Comparison of ENCODE assay signal across 22 cellular contexts in genomic region chr2:223104336-223104735, GRCh38. TPM values are rescaled to one million over a fixed set of nuclear protein-coding genes. Genes with fewer than 3 reads are reported as not detected.
"Had no signal": no experiment of that assay in that cellular context is flagged by ENCODE, and none has a peak within 500 bp of the region (broad histone marks: within the 10 kb centered on the region; RNA-seq: fewer than 3 reads in every experiment).

No MANE protein-coding gene starts in this region.

- H3K4me1 ChIP-seq: gastrocnemius medialis, neural progenitor cell had no signal

- ATAC-seq: gastrocnemius medialis; naive thymus-derived CD8-positive, alpha-beta T cell had no signal

- H3K27me3 ChIP-seq: esophagus squamous epithelium, gastrocnemius medialis, neural progenitor cell, sigmoid colon, upper lobe of left lung had no signal

- H3K9me3 ChIP-seq: esophagus squamous epithelium, gastrocnemius medialis, left ventricle myocardium inferior, sigmoid colon, thoracic aorta, upper lobe of left lung had no signal

- H3K4me2 ChIP-seq: neural progenitor cell had no signal

- H3K4me3 ChIP-seq: coronary artery, esophagus squamous epithelium, gastrocnemius medialis, left ventricle myocardium inferior, neural progenitor cell, sigmoid colon, thoracic aorta, upper lobe of left lung had no signal

- H3K36me3 ChIP-seq: esophagus squamous epithelium, gastrocnemius medialis, left ventricle myocardium inferior, neural progenitor cell, sigmoid colon, thoracic aorta, upper lobe of left lung had no signal

- H3K27ac ChIP-seq: coronary artery, esophagus squamous epithelium, gastrocnemius medialis, left ventricle myocardium inferior, neural progenitor cell, sigmoid colon, thoracic aorta, upper lobe of left lung had no signal

- DNase-seq: activated CD4-positive, alpha-beta memory T cell treated with anti-CD3 and anti-CD28 coated beads for 36 hours; activated CD4-positive, alpha-beta T cell treated with anti-CD3 and anti-CD28 coated beads for 4 hours; activated CD4-positive, CD25-positive, alpha-beta regulatory T cell; activated naive CD4-positive, alpha-beta T cell treated with Interleukin-2 at 50 U/mL for 16 hours; activated naive CD8-positive, alpha-beta T cell treated with anti-CD3 and anti-CD28 coated beads for 36 hours; activated T-cell treated with anti-CD3 and anti-CD28 coated beads, Interleukin-2, amount 50 U/mL, for 48 hours; cerebellar nuclear complex; endodermal cell; esophagus squamous epithelium; gastrocnemius medialis; head of caudate nucleus; hypothalamus; left ventricle myocardium inferior; naive thymus-derived CD8-positive, alpha-beta T cell; posterior cingulate gyrus; sigmoid colon; stimulated activated CD4-positive, alpha-beta T cell treated with anti-CD3 and anti-CD28 coated beads, Interleukin-4, amount 100 ng/mL, for 1 hour; stimulated activated naive CD4-positive, alpha-beta T cell; upper lobe of left lung had no signal

- H2AFZ ChIP-seq: neural progenitor cell had no signal

- H3K9ac ChIP-seq: neural progenitor cell had no signal

RNA-seq across cellular contexts. Expression of gene KCNE4, which starts 52.3 kb away (rescaled TPM):
- total RNA-seq: activated CD4-positive, alpha-beta memory T cell treated with anti-CD3 and anti-CD28 coated beads for 36 hours; activated naive CD8-positive, alpha-beta T cell treated with anti-CD3 and anti-CD28 coated beads for 36 hours; naive thymus-derived CD8-positive, alpha-beta T cell had no signal
- polyA plus RNA-seq: naive thymus-derived CD8-positive, alpha-beta T cell had no signal
